25 cellular contexts compared by ENCODE assay signal in the genomic region with DNA sequence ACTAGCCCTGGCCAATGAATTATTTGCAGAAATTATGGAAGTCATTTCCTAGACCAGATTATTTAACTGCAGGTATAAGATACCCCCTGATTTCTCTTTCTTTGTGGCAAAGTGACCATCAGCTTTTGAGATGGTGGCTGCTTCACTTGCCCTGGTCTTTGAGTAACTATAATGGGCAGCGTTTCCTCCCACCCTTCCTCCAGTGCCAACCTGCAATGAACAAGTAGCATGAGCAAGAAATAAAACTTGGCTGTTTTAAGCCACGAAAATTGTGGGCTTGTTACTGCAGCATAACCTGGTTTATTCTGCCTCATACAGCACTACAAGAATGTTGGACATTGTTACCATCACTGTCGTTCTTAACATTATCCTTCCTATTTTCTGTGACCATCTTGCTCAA.
DNase-seq lines count a peak whose midpoint lies in the region; ATAC-seq, FAIRE-seq and TF ChIP-seq lines count a peak whose summit lies in the region.
"Had no signal": no experiment of that assay in that cellular context is flagged by ENCODE, and none has a peak within 500 bp of the region (broad histone marks: within the 10 kb centered on the region; RNA-seq: fewer than 3 reads in every experiment).

No MANE protein-coding gene starts in this region.

- no peaks in the 10 kb centered on the region for H3K9me3 ChIP-seq in HepG2 (ENCODE audit: low read length)
- no peaks in the 10 kb centered on the region for H3K9me3 ChIP-seq in right lobe of liver
- H3K9me3 ChIP-seq in esophagus muscularis mucosa: no peaks in the 10 kb centered on the region
- H3K9me3 ChIP-seq: BE2C, BLaER1 had no signal

- H3K4me3 ChIP-seq in HepG2 (replicated peaks in 1 of 3; ENCODE audit: insufficient read depth in 1 of 3, low read depth in 2 of 3, low read length in 3 of 3) (no peak overlapping the region), right lobe of liver (no peak overlapping the region), esophagus muscularis mucosa (no peak overlapping the region)
- H3K4me3 ChIP-seq: BLaER1, GM12878 had no signal

- no peak overlapping the region for H3K27ac ChIP-seq in HepG2 (ENCODE audit: extremely low read length, insufficient read depth, low read length)
- peak overlapping the region in 1 of 3 donors; percentile 86 for H3K27ac ChIP-seq in right lobe of liver
- no peak overlapping the region for H3K27ac ChIP-seq in esophagus muscularis mucosa (replicated peaks in 1 of 4)
- H3K27ac ChIP-seq: BLaER1 had no signal

- in situ Hi-C loops in HepG2 (cut with HindIII; ENCODE audit: extremely low pct_ligation_motif_present, low pct_unique_long_range_greater_than_20kb): no loop called here

- no peak for TF ChIP-seq POLR2A in HepG2 (IDR thresholded peaks at IDR 0.05; ENCODE audit: insufficient read depth in 1 of 2, low read depth in 2 of 2, low read length in 2 of 2)
- no peak for TF ChIP-seq POLR2A in right lobe of liver (IDR thresholded peaks at IDR 0.05)
- TF ChIP-seq POLR2A in esophagus muscularis mucosa (IDR thresholded peaks at IDR 0.05; ENCODE audit: low read depth): no peak

- TF ChIP-seq RAD21 in HepG2 (CRISPR knock-in tag; IDR thresholded peaks at IDR 0.05): no peak

- POLR2A ChIA-PET in HepG2 (lab: Yijun Ruan, JAX): no interaction called here

- no peaks in the 10 kb centered on the region for H3K79me2 ChIP-seq in HepG2 (ENCODE audit: insufficient read depth, low read length)

- H3K9ac ChIP-seq in HepG2 (ENCODE audit: insufficient read depth, low read depth, low read length): no peak overlapping the region
- H3K9ac ChIP-seq: BLaER1 had no signal

- TF ChIP-seq EP300 in HepG2 (IDR thresholded peaks at IDR 0.05; ENCODE audit: low read depth in 2 of 2, low read length in 2 of 2) (no peak), HepG2 (CRISPR knock-in tag; IDR thresholded peaks at IDR 0.05; ENCODE audit: borderline replicate concordance) (no peak), esophagus muscularis mucosa (IDR thresholded peaks at IDR 0.05) (no peak)

- ATAC-seq in HepG2 (no peak), right lobe of liver (no peak), HG03135 (IDR thresholded peaks at IDR 0.05; ENCODE audit: unreplicated experiment) (no peak)
- ATAC-seq: GM12878 had no signal

- H3K4me1 ChIP-seq in HepG2 (ENCODE audit: insufficient read depth, low read length) (peaks cover 9% of the 10 kb centered on the region; the same call in 1 of the 2 replicates), right lobe of liver (peaks cover 0 to 55% (median 23%) of the 10 kb centered on the region in 4 donors), esophagus muscularis mucosa (no peaks in the 10 kb centered on the region)
- H3K4me1 ChIP-seq: BE2C, BLaER1 had no signal

- CTCF ChIA-PET in HepG2 (lab: Yijun Ruan, JAX; ENCODE audit: low intra/inter-chr PET ratio, low total read pairs): no interaction called here

- H4K20me1 ChIP-seq in HepG2 (ENCODE audit: insufficient read depth, low read length): no peaks in the 10 kb centered on the region
- H4K20me1 ChIP-seq: BLaER1 had no signal

- H3K27me3 ChIP-seq in HepG2 (ENCODE audit: control insufficient read depth in 1 of 2, insufficient read depth in 2 of 2, low read length in 2 of 2): peaks cover 0 to 6% of the 10 kb centered on the region in 2 experiments; a peak in 1 of 5 replicates
- H3K27me3 ChIP-seq in right lobe of liver: no peaks in the 10 kb centered on the region
- peaks cover 0 to 30% (median 0%) of the 10 kb centered on the region in 4 donors for H3K27me3 ChIP-seq in esophagus muscularis mucosa
- H3K27me3 ChIP-seq: BE2C, BLaER1 had no signal

- no TSS peak for BruUV-seq in HepG2 (replicated peaks; lab: Mats Ljungman, UMichigan)

- peak; percentile 8 for FAIRE-seq in HepG2 (lab: Jason Lieb, UNC)
- FAIRE-seq: A204.1, GM12878, GM12892, GM18507 had no signal

- H2AFZ ChIP-seq in HepG2 (ENCODE audit: low read length): no peak overlapping the region

- intact Hi-C loops in HepG2 (cut with micrococcal nuclease; ENCODE audit: unreplicated experiment): no loop called here
- intact Hi-C loops in right lobe of liver (cut with DNase I): no loop called here
- intact Hi-C loops in esophagus muscularis mucosa (cut with DNase I): no loop called here

- DNase-seq in HepG2 (ENCODE audit: low spot score): no peak
- DNase-seq in right lobe of liver: no peak
- DNase-seq in esophagus muscularis mucosa (ENCODE audit: extremely low spot score): peak; percentile 74
- DNase-seq in NCI-H1694 (lab: John Stamatoyannopoulos, UW): no peak
- DNase-seq: 8988T; ACHN; BE2C; C1 segment of cervical spinal cord; CD4-positive, alpha-beta memory T cell; CD4-positive, CD25-positive, alpha-beta regulatory T cell; CD8-positive, alpha-beta memory T cell; COR-L47; DMS 273 treated with DMSO at 0.1 percent for 48 hours; DMS153; DMS53; DMS79; DND-41; EL; GDM1 had no signal

- H3K36me3 ChIP-seq in HepG2 (replicated peaks in 1 of 2; ENCODE audit: control insufficient read depth in 1 of 2, insufficient read depth in 2 of 2, low read length in 2 of 2) (no peaks in the 10 kb centered on the region), right lobe of liver (no peaks in the 10 kb centered on the region), esophagus muscularis mucosa (no peaks in the 10 kb centered on the region)
- H3K36me3 ChIP-seq: BE2C, BLaER1 had no signal

- H3K4me2 ChIP-seq in HepG2 (ENCODE audit: low read depth, low read length): no peak overlapping the region
- H3K4me2 ChIP-seq: BLaER1 had no signal

- WGBS in HepG2 (ENCODE audit: low lambda C conversion rate): 42% methylated on average over 3 of the region's 3 CpGs
- 81% methylated on average over 3 of the region's 3 CpGs for WGBS in right lobe of liver (ENCODE audit: insufficient coverage, low coverage, low lambda C conversion rate, missing lambda C conversion rate)
- 80% methylated on average over 3 of the region's 3 CpGs for WGBS in esophagus muscularis mucosa

- TF ChIP-seq CTCF in HepG2 (CRISPR knock-in tag; IDR thresholded peaks at IDR 0.05): no peak
- TF ChIP-seq CTCF in right lobe of liver (IDR thresholded peaks at IDR 0.05): no peak
- no peak for TF ChIP-seq CTCF in esophagus muscularis mucosa (IDR thresholded peaks at IDR 0.05)

TF ChIP-seq in HepG2, 621 proteins besides CTCF, POLR2A, EP300 and RAD21:
- TF ChIP-seq ZNF335 (CRISPR knock-in tag; IDR thresholded peaks at IDR 0.05) (no peak), CHD2 (IDR thresholded peaks at IDR 0.05; ENCODE audit: low read depth, low read length) (no peak), SNRNP70 (IDR thresholded peaks at IDR 0.05; ENCODE audit: low read depth, low read length) (no peak), NPAS2 (CRISPR knock-in tag; IDR thresholded peaks at IDR 0.05; ENCODE audit: borderline replicate concordance) (no peak), SPEN (CRISPR knock-in tag; IDR thresholded peaks at IDR 0.05; ENCODE audit: low read depth) (no peak), MATR3 (CRISPR knock-in tag; IDR thresholded peaks at IDR 0.05) (no peak), SSRP1 (CRISPR knock-in tag; IDR thresholded peaks at IDR 0.05) (no peak), ADNP (CRISPR knock-in tag; IDR thresholded peaks at IDR 0.05) (no peak), ZNF326 (CRISPR knock-in tag; IDR thresholded peaks at IDR 0.05; ENCODE audit: borderline replicate concordance) (no peak), NFKB2 (CRISPR knock-in tag; IDR thresholded peaks at IDR 0.05; ENCODE audit: borderline replicate concordance) (no peak), SMARCC2 (IDR thresholded peaks at IDR 0.05) (no peak)
